13 cellular contexts compared by ENCODE assay signal in the genomic region with DNA sequence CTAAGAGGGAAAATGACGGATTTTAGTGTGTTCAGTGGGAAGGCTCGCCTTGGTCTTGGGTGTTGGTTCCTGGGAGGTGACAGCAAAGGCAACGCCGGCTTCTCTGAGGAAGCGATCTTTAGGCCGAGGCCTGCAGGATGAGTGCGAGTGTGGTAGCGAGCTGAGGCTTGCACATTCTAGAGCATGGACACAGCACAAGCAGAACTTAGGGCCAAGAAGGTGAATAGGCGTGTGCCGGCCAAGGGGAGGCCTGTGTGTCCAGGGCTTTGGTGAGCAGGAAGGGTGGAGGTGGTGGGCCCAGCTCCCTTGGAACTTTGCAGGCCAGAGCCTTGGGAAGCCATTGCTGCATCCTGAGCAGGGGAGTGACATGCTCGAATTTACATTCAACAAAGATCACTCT.
"Had no signal": no experiment of that assay in that cellular context is flagged by ENCODE, and none has a peak within 500 bp of the region (broad histone marks: within the 10 kb centered on the region; RNA-seq: fewer than 3 reads in every experiment).

No MANE protein-coding gene starts in this region.

- DNase-seq: activated CD8-positive, alpha-beta memory T cell treated with anti-CD3 and anti-CD28 coated beads, Interleukin-2, amount 50 U/mL, for 48 hours; activated CD8-positive, alpha-beta T cell treated with anti-CD3 and anti-CD28 coated beads for 36 hours; amniotic stem cell; brain microvascular endothelial cell; cerebellar nuclear complex; esophagus squamous epithelium; mucosa of descending colon; stimulated activated CD4-positive, alpha-beta T cell treated with anti-CD3 and anti-CD28 coated beads, Interleukin-12 subunit alpha, Interleukin-12 subunit beta, amount 100 ng/mL, for 4 hours; SW 1271; uterus had no signal

- H3K27ac Mint-ChIP-seq: dendritic cell treated with granulocyte-macrophage colony-stimulating factor and Interleukin-4, amounts not matched to agents 40 ng/mL and 50 ng/mL, for 4 days; natural killer cell treated with Interleukin-12 subunit alpha and Interleukin-12 subunit beta and Interleukin-15 and Interleukin-18, amount 100 ng/mL, for 72 hours had no signal

- ATAC-seq: activated CD8-positive, alpha-beta T cell treated with anti-CD3 and anti-CD28 coated beads for 36 hours; activated naive CD4-positive, alpha-beta T cell treated with anti-CD3 and anti-CD28 coated beads, Interleukin-2, amount 50 U/mL, for 72 hours; mucosa of descending colon; natural killer cell treated with Interleukin-12 subunit alpha and Interleukin-12 subunit beta and Interleukin-15 and Interleukin-18, amount 100 ng/mL, for 72 hours had no signal

- H3K4me3 ChIP-seq: esophagus squamous epithelium, mucosa of descending colon, uterus had no signal

- H3K36me3 ChIP-seq: uterus had no signal

- H3K4me3 Mint-ChIP-seq: activated CD8-positive, alpha-beta T cell treated with anti-CD3 and anti-CD28 coated beads for 36 hours; dendritic cell treated with granulocyte-macrophage colony-stimulating factor and Interleukin-4, amounts not matched to agents 40 ng/mL and 50 ng/mL, for 4 days; natural killer cell treated with Interleukin-12 subunit alpha and Interleukin-12 subunit beta and Interleukin-15 and Interleukin-18, amount 100 ng/mL, for 72 hours had no signal

- H3K9me3 Mint-ChIP-seq: activated CD8-positive, alpha-beta T cell treated with anti-CD3 and anti-CD28 coated beads for 36 hours; activated naive CD4-positive, alpha-beta T cell treated with anti-CD3 and anti-CD28 coated beads, Interleukin-2, amount 50 U/mL, for 72 hours; dendritic cell treated with granulocyte-macrophage colony-stimulating factor and Interleukin-4, amounts not matched to agents 40 ng/mL and 50 ng/mL, for 4 days; natural killer cell treated with Interleukin-12 subunit alpha and Interleukin-12 subunit beta and Interleukin-15 and Interleukin-18, amount 100 ng/mL, for 72 hours had no signal

- H3K27me3 ChIP-seq: brain microvascular endothelial cell, esophagus squamous epithelium, uterus had no signal

- H3K4me1 ChIP-seq: esophagus squamous epithelium, uterus had no signal

- H3K27me3 Mint-ChIP-seq: activated CD8-positive, alpha-beta T cell treated with anti-CD3 and anti-CD28 coated beads for 36 hours; dendritic cell treated with granulocyte-macrophage colony-stimulating factor and Interleukin-4, amounts not matched to agents 40 ng/mL and 50 ng/mL, for 4 days; natural killer cell treated with Interleukin-12 subunit alpha and Interleukin-12 subunit beta and Interleukin-15 and Interleukin-18, amount 100 ng/mL, for 72 hours had no signal

- H3K27ac ChIP-seq: brain microvascular endothelial cell, esophagus squamous epithelium, uterus had no signal

- H3K9me3 ChIP-seq: esophagus squamous epithelium, mucosa of descending colon, uterus had no signal
